In the genomic region with DNA sequence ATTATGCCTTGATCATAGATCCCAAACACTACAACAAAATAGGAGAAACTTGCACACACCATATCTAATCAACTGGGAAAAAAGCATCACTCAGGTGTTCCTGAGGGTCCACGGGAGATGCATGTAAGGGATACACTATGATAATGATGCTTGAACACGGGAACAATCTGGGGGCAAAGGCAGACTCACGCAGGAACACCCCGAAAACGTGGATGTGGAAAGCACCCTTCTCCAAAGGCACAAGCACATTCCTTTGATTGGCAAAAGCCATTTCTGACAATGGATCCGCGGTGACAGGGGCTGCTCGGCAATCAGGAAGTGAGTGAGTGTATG, we compare ENCODE assay signal across 8 cellular contexts. TPM values are rescaled to one million over a fixed set of nuclear protein-coding genes. Genes with fewer than 3 reads are reported as not detected.
A peak's percentile ranks its signal among the peaks of the same experiment; 100 is the strongest.
DNase-seq lines count a peak whose midpoint lies in the region; ATAC-seq lines count a peak whose summit lies in the region.

No MANE protein-coding gene starts in this region.

- H3K36me3 Mint-ChIP-seq in activated CD4-positive, alpha-beta memory T cell treated with anti-CD3 and anti-CD28 coated beads, Interleukin-2, amount 10 ng/mL, durations not matched to agents 7 days and 5 days (ENCODE audit: low read depth) = peaks cover 18% of the 10 kb centered on the region

- H3K9me3 Mint-ChIP-seq in activated CD4-positive, alpha-beta memory T cell treated with anti-CD3 and anti-CD28 coated beads, Interleukin-2, amount 10 ng/mL, durations not matched to agents 7 days and 5 days = no peaks in the 10 kb centered on the region

- peak overlapping the region; percentile 96; the same call in 1 of the 2 replicates for H3K4me3 ChIP-seq in iPS DF 6.9 (ENCODE audit: low read length)

- peak overlapping the region; percentile 95 for H3K4me3 Mint-ChIP-seq in activated CD4-positive, alpha-beta memory T cell treated with anti-CD3 and anti-CD28 coated beads, Interleukin-2, amount 10 ng/mL, durations not matched to agents 7 days and 5 days

- H3K9me3 ChIP-seq in iPS DF 6.9 (ENCODE audit: control insufficient read depth, insufficient read depth, low read length) = no peaks in the 10 kb centered on the region

- DNase-seq in stimulated activated CD4-positive, alpha-beta T cell treated with anti-CD3 and anti-CD28 coated beads, Interleukin-1b, Interleukin-23, amount 100 ng/mL, for 48 hours = peak; percentile 47
- DNase-seq in stimulated activated CD4-positive, alpha-beta T cell treated with anti-CD3 and anti-CD28 coated beads, Interleukin-4, amount 100 ng/mL, for 24 hours = no peak
- no peak for DNase-seq in activated CD4-positive, alpha-beta memory T cell treated with anti-CD3 and anti-CD28 coated beads, Interleukin-2, amount 10 ng/mL, durations not matched to agents 7 days and 5 days
- DNase-seq in iPS DF 6.9 (ENCODE audit: low read depth, low spot score) (no peak), T-helper 9 cell (no peak), NCI-H1105 treated with DMSO at 0.1 percent for 48 hours (lab: John Stamatoyannopoulos, UW) (no peak)
- DNase-seq in stimulated activated CD4-positive, alpha-beta T cell treated with anti-CD3 and anti-CD28 coated beads, Interleukin-4, amount 100 ng/mL, for 1 hour = peak; percentile 36

- peaks cover 2% of the 10 kb centered on the region for H3K4me1 ChIP-seq in iPS DF 6.9 (ENCODE audit: control insufficient read depth, insufficient read depth, low read length)

- CTCF ChIA-PET in activated CD4-positive, alpha-beta memory T cell treated with anti-CD3 and anti-CD28 coated beads, Interleukin-2, amount 10 ng/mL, durations not matched to agents 7 days and 5 days (lab: Charles Lee) = interaction anchor here (0.6 to 4.1 kb wide), 8 partner anchors 9 to 180 kb away, joined by 3 to 28 read pairs (median 6); no protein-coding TSS in a partner anchor

- no CpG with 5 or more reads among the region's 8 CpGs for WGBS in iPS DF 6.9 (ENCODE audit: insufficient coverage, insufficient read length)

- no peak overlapping the region for H3K27ac ChIP-seq in iPS DF 6.9 (ENCODE audit: low read length)

- H3K36me3 ChIP-seq in iPS DF 6.9 (ENCODE audit: control insufficient read depth, insufficient read depth, low read length) = no peaks in the 10 kb centered on the region

- peak overlapping the region; percentile 95 for H3K27ac Mint-ChIP-seq in activated CD4-positive, alpha-beta memory T cell treated with anti-CD3 and anti-CD28 coated beads, Interleukin-2, amount 10 ng/mL, durations not matched to agents 7 days and 5 days

- H3K27me3 ChIP-seq in iPS DF 6.9 (ENCODE audit: control insufficient read depth, insufficient read depth, low read length) = no peaks in the 10 kb centered on the region

- peaks cover 57% of the 10 kb centered on the region for H3K4me1 Mint-ChIP-seq in activated CD4-positive, alpha-beta memory T cell treated with anti-CD3 and anti-CD28 coated beads, Interleukin-2, amount 10 ng/mL, durations not matched to agents 7 days and 5 days

- POLR2A ChIA-PET in activated CD4-positive, alpha-beta memory T cell treated with anti-CD3 and anti-CD28 coated beads, Interleukin-2, amount 10 ng/mL, durations not matched to agents 7 days and 5 days (lab: Charles Lee) = interaction anchor here (0.6 to 6.8 kb wide), 13 partner anchors 9 to 315 kb away, joined by 3 to 124 read pairs (median 5); a partner anchor contains a TSS

- no peak for ATAC-seq in HG02642 (IDR thresholded peaks at IDR 0.05; ENCODE audit: poor library complexity, unreplicated experiment)

- no peaks in the 10 kb centered on the region for H3K27me3 Mint-ChIP-seq in activated CD4-positive, alpha-beta memory T cell treated with anti-CD3 and anti-CD28 coated beads, Interleukin-2, amount 10 ng/mL, durations not matched to agents 7 days and 5 days

RNA-seq across cellular contexts. Expression of a gene that starts 1.3 kb away (rescaled TPM):
- 10 to 100 TPM; 37.7 to 42.6 TPM for total RNA-seq in activated CD4-positive, alpha-beta memory T cell treated with anti-CD3 and anti-CD28 coated beads, Interleukin-2, amount 10 ng/mL, durations not matched to agents 7 days and 5 days

RNA-seq across cellular contexts. Expression of a gene that starts 53.9 kb away (rescaled TPM):
- 100 to 1,000 TPM; 103 to 105 TPM for total RNA-seq in activated CD4-positive, alpha-beta memory T cell treated with anti-CD3 and anti-CD28 coated beads, Interleukin-2, amount 10 ng/mL, durations not matched to agents 7 days and 5 days

Comparison
In these comparisons a context has a peak if more than half of its experiments do, and no peak if none do; other contexts are left out.
1. DNase-seq: peak in stimulated activated CD4-positive, alpha-beta T cell treated with anti-CD3 and anti-CD28 coated beads, Interleukin-1b, Interleukin-23, amount 100 ng/mL, for 48 hours (single experiment) and stimulated activated CD4-positive, alpha-beta T cell treated with anti-CD3 and anti-CD28 coated beads, Interleukin-4, amount 100 ng/mL, for 1 hour (single experiment); none in stimulated activated CD4-positive, alpha-beta T cell treated with anti-CD3 and anti-CD28 coated beads, Interleukin-4, amount 100 ng/mL, for 24 hours (single experiment), activated CD4-positive, alpha-beta memory T cell treated with anti-CD3 and anti-CD28 coated beads, Interleukin-2, amount 10 ng/mL, durations not matched to agents 7 days and 5 days (single experiment), iPS DF 6.9 (single experiment), T-helper 9 cell (single experiment) and NCI-H1105 treated with DMSO at 0.1 percent for 48 hours (single experiment).